Comparison of ENCODE assay signal across 32 cellular contexts in genomic region chr2:33726415-33726814, GRCh38.
"Had no signal": no experiment of that assay in that cellular context is flagged by ENCODE, and none has a peak within 500 bp of the region (broad histone marks: within the 10 kb centered on the region; RNA-seq: fewer than 3 reads in every experiment).

No MANE protein-coding gene starts in this region.

- H3K9me3 Mint-ChIP-seq: activated CD4-positive, alpha-beta memory T cell treated with anti-CD3 and anti-CD28 coated beads for 36 hours; activated CD4-positive, alpha-beta T cell treated with anti-CD3 and anti-CD28 coated beads, Interleukin-2, amount 10 ng/mL, durations not matched to agents 24 days and 14 days; activated naive CD4-positive, alpha-beta T cell treated with anti-CD3 and anti-CD28 coated beads for 36 hours; activated naive CD4-positive, alpha-beta T cell treated with anti-CD3 and anti-CD28 coated beads, Interleukin-2, amount 50 U/mL, for 24 hours; activated naive CD8-positive, alpha-beta T cell treated with anti-CD3 and anti-CD28 coated beads, Interleukin-2, amount 50 U/mL, for 24 hours; activated T-helper 1 cell treated with anti-CD3 and anti-CD28 coated beads, Interleukin-12 subunit alpha, Interleukin-12 subunit beta, Interleukin-2, Interleukin-4 antibody, amounts not matched to agents 30 ng/mL and 10 ng/mL and 1 ng/mL, durations not matched to agents 14 hours and 24 hours and 36 hours; activated T-helper 2 cell treated with anti-CD3 and anti-CD28 coated beads, Interferon-gamma antibody, Interleukin-2, Interleukin-4, amounts not matched to agents 10 μg/mL and 5 μg/mL and 100 μg/mL, durations not matched to agents 14 hours and 24 hours and 36 hours; T-helper 2 cell treated with Interferon-gamma antibody and Interleukin-4, amounts not matched to agents 5 μg/mL and 100 μg/mL, for 36 hours had no signal

- H3K36me3 Mint-ChIP-seq: activated CD4-positive, alpha-beta memory T cell treated with anti-CD3 and anti-CD28 coated beads for 36 hours; activated CD8-positive, alpha-beta memory T cell treated with anti-CD3 and anti-CD28 coated beads, Interleukin-2, amount 10 ng/mL, durations not matched to agents 7 days and 5 days; activated naive CD4-positive, alpha-beta T cell treated with anti-CD3 and anti-CD28 coated beads, Interleukin-2, amount 50 U/mL, for 24 hours; activated naive CD8-positive, alpha-beta T cell treated with anti-CD3 and anti-CD28 coated beads for 36 hours had no signal

- H3K27me3 Mint-ChIP-seq: activated CD4-positive, alpha-beta memory T cell treated with anti-CD3 and anti-CD28 coated beads for 36 hours; activated CD4-positive, alpha-beta T cell treated with anti-CD3 and anti-CD28 coated beads, Interleukin-2, amount 10 ng/mL, durations not matched to agents 24 days and 14 days; activated CD8-positive, alpha-beta memory T cell treated with anti-CD3 and anti-CD28 coated beads, Interleukin-2, amount 10 ng/mL, durations not matched to agents 7 days and 5 days; activated naive CD8-positive, alpha-beta T cell treated with anti-CD3 and anti-CD28 coated beads for 36 hours had no signal

- H3K36me3 ChIP-seq: adrenal gland, esophagus squamous epithelium, heart left ventricle had no signal

- H3K9me3 ChIP-seq: adrenal gland, body of pancreas, heart left ventricle had no signal

- ATAC-seq: activated CD4-positive, alpha-beta T cell treated with anti-CD3 and anti-CD28 coated beads for 36 hours; activated CD8-positive, alpha-beta memory T cell treated with anti-CD3 and anti-CD28 coated beads, Interleukin-2, amount 10 ng/mL, durations not matched to agents 7 days and 5 days; activated CD8-positive, alpha-beta T cell treated with anti-CD3 and anti-CD28 coated beads, Interleukin-2, amount 10 ng/mL, durations not matched to agents 7 days and 5 days; activated naive CD8-positive, alpha-beta T cell treated with anti-CD3 and anti-CD28 coated beads, Interleukin-2, amount 50 U/mL, for 24 hours; body of pancreas; effector memory CD8-positive, alpha-beta T cell; heart left ventricle; T-helper 17 cell had no signal

- H3K27me3 ChIP-seq: adrenal gland, body of pancreas, esophagus squamous epithelium, heart left ventricle had no signal

- H3K4me3 ChIP-seq: adrenal gland, body of pancreas, esophagus squamous epithelium, heart left ventricle had no signal

- H3K27ac Mint-ChIP-seq: activated CD4-positive, alpha-beta memory T cell treated with anti-CD3 and anti-CD28 coated beads for 36 hours; activated CD4-positive, alpha-beta T cell treated with anti-CD3 and anti-CD28 coated beads for 36 hours; activated CD4-positive, alpha-beta T cell treated with anti-CD3 and anti-CD28 coated beads, Interleukin-2, amount 10 ng/mL, durations not matched to agents 24 days and 14 days; activated CD8-positive, alpha-beta memory T cell treated with anti-CD3 and anti-CD28 coated beads, Interleukin-2, amount 10 ng/mL, durations not matched to agents 7 days and 5 days; activated CD8-positive, alpha-beta T cell treated with anti-CD3 and anti-CD28 coated beads, Interleukin-2, amount 10 ng/mL, durations not matched to agents 7 days and 5 days; activated naive CD4-positive, alpha-beta T cell treated with anti-CD3 and anti-CD28 coated beads for 36 hours; activated naive CD4-positive, alpha-beta T cell treated with anti-CD3 and anti-CD28 coated beads, Interleukin-2, amount 50 U/mL, for 24 hours; activated naive CD8-positive, alpha-beta T cell treated with anti-CD3 and anti-CD28 coated beads for 36 hours; activated naive CD8-positive, alpha-beta T cell treated with anti-CD3 and anti-CD28 coated beads, Interleukin-2, amount 50 U/mL, for 24 hours; activated T-helper 1 cell treated with anti-CD3 and anti-CD28 coated beads, Interleukin-12 subunit alpha, Interleukin-12 subunit beta, Interleukin-2, Interleukin-4 antibody, amounts not matched to agents 30 ng/mL and 10 ng/mL and 1 ng/mL, durations not matched to agents 14 hours and 24 hours and 36 hours; activated T-helper 2 cell treated with anti-CD3 and anti-CD28 coated beads, Interferon-gamma antibody, Interleukin-2, Interleukin-4, amounts not matched to agents 10 μg/mL and 5 μg/mL and 100 μg/mL, durations not matched to agents 14 hours and 24 hours and 36 hours; effector memory CD8-positive, alpha-beta T cell; T-helper 17 cell; T-helper 2 cell treated with Interferon-gamma antibody and Interleukin-4, amounts not matched to agents 5 μg/mL and 100 μg/mL, for 36 hours had no signal

- H3K27ac ChIP-seq: adrenal gland, body of pancreas, epithelial cell of prostate, esophagus squamous epithelium, heart left ventricle had no signal

- H3K4me1 ChIP-seq: adrenal gland, body of pancreas, esophagus squamous epithelium, heart left ventricle had no signal

- H3K4me3 Mint-ChIP-seq: activated CD4-positive, alpha-beta memory T cell treated with anti-CD3 and anti-CD28 coated beads for 36 hours; activated CD4-positive, alpha-beta T cell treated with anti-CD3 and anti-CD28 coated beads for 36 hours; activated CD4-positive, alpha-beta T cell treated with anti-CD3 and anti-CD28 coated beads, Interleukin-2, amount 10 ng/mL, durations not matched to agents 24 days and 14 days; activated CD8-positive, alpha-beta memory T cell treated with anti-CD3 and anti-CD28 coated beads, Interleukin-2, amount 10 ng/mL, durations not matched to agents 7 days and 5 days; activated CD8-positive, alpha-beta T cell treated with anti-CD3 and anti-CD28 coated beads, Interleukin-2, amount 10 ng/mL, durations not matched to agents 7 days and 5 days; activated naive CD4-positive, alpha-beta T cell treated with anti-CD3 and anti-CD28 coated beads for 36 hours; activated naive CD4-positive, alpha-beta T cell treated with anti-CD3 and anti-CD28 coated beads, Interleukin-2, amount 50 U/mL, for 24 hours; activated naive CD8-positive, alpha-beta T cell treated with anti-CD3 and anti-CD28 coated beads for 36 hours; activated naive CD8-positive, alpha-beta T cell treated with anti-CD3 and anti-CD28 coated beads, Interleukin-2, amount 50 U/mL, for 24 hours; activated T-helper 1 cell treated with anti-CD3 and anti-CD28 coated beads, Interleukin-12 subunit alpha, Interleukin-12 subunit beta, Interleukin-2, Interleukin-4 antibody, amounts not matched to agents 30 ng/mL and 10 ng/mL and 1 ng/mL, durations not matched to agents 14 hours and 24 hours and 36 hours; effector memory CD8-positive, alpha-beta T cell; T-helper 17 cell; T-helper 2 cell treated with Interferon-gamma antibody and Interleukin-4, amounts not matched to agents 5 μg/mL and 100 μg/mL, for 36 hours had no signal

- DNase-seq: activated CD4-positive, alpha-beta memory T cell treated with anti-CD3 and anti-CD28 coated beads for 36 hours; activated CD4-positive, alpha-beta T cell treated with anti-CD3 and anti-CD28 coated beads for 36 hours; activated CD4-positive, alpha-beta T cell treated with anti-CD3 and anti-CD28 coated beads, Interleukin-2, amount 10 ng/mL, durations not matched to agents 24 days and 14 days; activated CD4-positive, CD25-positive, alpha-beta regulatory T cell; activated CD4-positive, CD25-positive, alpha-beta regulatory T cell treated with anti-CD3 and anti-CD28 coated beads, Interleukin-2, amount 50 U/mL, for 72 hours; activated CD8-positive, alpha-beta memory T cell treated with anti-CD3 and anti-CD28 coated beads, Interleukin-2, amount 10 ng/mL, durations not matched to agents 7 days and 5 days; activated CD8-positive, alpha-beta memory T cell treated with anti-CD3 and anti-CD28 coated beads, Interleukin-2, amount 50 U/mL, for 4 hours; activated CD8-positive, alpha-beta T cell treated with anti-CD3 and anti-CD28 coated beads, Interleukin-2, amount 10 ng/mL, durations not matched to agents 7 days and 5 days; activated effector memory CD4-positive, alpha-beta T cell treated with anti-CD3 and anti-CD28 coated beads, Interleukin-2, amount 50 U/mL, for 16 hours; activated naive CD4-positive, alpha-beta T cell treated with anti-CD3 and anti-CD28 coated beads for 36 hours; activated naive CD8-positive, alpha-beta T cell treated with anti-CD3 and anti-CD28 coated beads for 36 hours; activated naive CD8-positive, alpha-beta T cell treated with anti-CD3 and anti-CD28 coated beads, Interleukin-2, amount 50 U/mL, for 24 hours; activated T-cell treated with anti-CD3 and anti-CD28 coated beads, Interleukin-2, amount 50 U/mL, for 1 hour; activated T-cell treated with anti-CD3 and anti-CD28 coated beads, Interleukin-2, amount 50 U/mL, for 48 hours; adrenal gland; amygdala; aorta; body of pancreas; caudate nucleus; cortex of kidney; dermis blood vessel endothelial cell; effector CD4-positive, alpha-beta T cell; effector memory CD8-positive, alpha-beta T cell; esophagus squamous epithelium; heart left ventricle; T-helper 17 cell; T1000 had no signal

- H3K4me1 Mint-ChIP-seq: activated CD4-positive, alpha-beta T cell treated with anti-CD3 and anti-CD28 coated beads for 36 hours; activated CD4-positive, alpha-beta T cell treated with anti-CD3 and anti-CD28 coated beads, Interleukin-2, amount 10 ng/mL, durations not matched to agents 24 days and 14 days; activated CD8-positive, alpha-beta memory T cell treated with anti-CD3 and anti-CD28 coated beads, Interleukin-2, amount 10 ng/mL, durations not matched to agents 7 days and 5 days; activated naive CD4-positive, alpha-beta T cell treated with anti-CD3 and anti-CD28 coated beads, Interleukin-2, amount 50 U/mL, for 24 hours; activated naive CD8-positive, alpha-beta T cell treated with anti-CD3 and anti-CD28 coated beads for 36 hours; activated naive CD8-positive, alpha-beta T cell treated with anti-CD3 and anti-CD28 coated beads, Interleukin-2, amount 50 U/mL, for 24 hours; T-helper 17 cell had no signal
